ENCODE assay signal across 21 cellular contexts in genomic region chr2:99572798-99573197, GRCh38.
A peak's percentile ranks its signal among the peaks of the same experiment; 100 is the strongest.
DNase-seq lines count a peak whose midpoint lies in the region; ATAC-seq, FAIRE-seq and TF ChIP-seq lines count a peak whose summit lies in the region.
"Had no signal": no experiment of that assay in that cellular context is flagged by ENCODE, and none has a peak within 500 bp of the region (broad histone marks: within the 10 kb centered on the region; RNA-seq: fewer than 3 reads in every experiment).

No MANE protein-coding gene starts in this region.

- H3K36me3 Mint-ChIP-seq in endodermal cell (ENCODE audit: low read depth) (no peaks in the 10 kb centered on the region), progenitor cell of endocrine pancreas (ENCODE audit: insufficient read depth) (no peaks in the 10 kb centered on the region)
- H3K36me3 Mint-ChIP-seq in T-helper 2 cell treated with Interferon-gamma antibody and Interleukin-4, amounts not matched to agents 5 μg/mL and 100 μg/mL, for 36 hours (ENCODE audit: low read depth), result no peaks in the 10 kb centered on the region
- H3K36me3 Mint-ChIP-seq: immature natural killer cell had no signal

- H3K4me1 Mint-ChIP-seq in endodermal cell (peaks cover 22% of the 10 kb centered on the region), progenitor cell of endocrine pancreas (ENCODE audit: low read depth) (peaks cover 16% of the 10 kb centered on the region)
- no peaks in the 10 kb centered on the region for H3K4me1 Mint-ChIP-seq in T-helper 2 cell treated with Interferon-gamma antibody and Interleukin-4, amounts not matched to agents 5 μg/mL and 100 μg/mL, for 36 hours (ENCODE audit: low read depth)
- H3K4me1 Mint-ChIP-seq: activated CD4-positive, alpha-beta T cell treated with anti-CD3 and anti-CD28 coated beads, Interleukin-2, amount 10 ng/mL, durations not matched to agents 24 days and 14 days; central memory CD8-positive, alpha-beta T cell; immature natural killer cell had no signal

- H3K4me1 ChIP-seq in PC-3 (ENCODE audit: insufficient read depth, low read length) (peaks cover 5% of the 10 kb centered on the region), endodermal cell (ENCODE audit: control insufficient read depth, insufficient read depth, low read length) (no peaks in the 10 kb centered on the region)
- H3K4me1 ChIP-seq: psoas muscle, upper lobe of right lung had no signal

- POLR2A ChIA-PET in PC-3 (lab: Charles Lee; ENCODE audit: unreplicated experiment), result no interaction called here

- no peak for ATAC-seq in PC-3
- ATAC-seq in HG03457 (IDR thresholded peaks at IDR 0.05; ENCODE audit: unreplicated experiment), result no peak
- ATAC-seq: upper lobe of right lung had no signal

- H3K4me3 Mint-ChIP-seq in endodermal cell (no peak overlapping the region), progenitor cell of endocrine pancreas (ENCODE audit: low read depth) (no peak overlapping the region)
- no peak overlapping the region for H3K4me3 Mint-ChIP-seq in T-helper 2 cell treated with Interferon-gamma antibody and Interleukin-4, amounts not matched to agents 5 μg/mL and 100 μg/mL, for 36 hours
- H3K4me3 Mint-ChIP-seq: activated CD4-positive, alpha-beta T cell treated with anti-CD3 and anti-CD28 coated beads, Interleukin-2, amount 10 ng/mL, durations not matched to agents 24 days and 14 days; activated T-helper 1 cell treated with anti-CD3 and anti-CD28 coated beads, Interleukin-12 subunit alpha, Interleukin-12 subunit beta, Interleukin-2, Interleukin-4 antibody, amounts not matched to agents 30 ng/mL and 10 ng/mL and 1 ng/mL, durations not matched to agents 14 hours and 24 hours and 36 hours; central memory CD8-positive, alpha-beta T cell; immature natural killer cell; T-helper 1 cell treated with Interleukin-12 subunit alpha and Interleukin-12 subunit beta and Interleukin-4 antibody, amounts not matched to agents 30 μg/mL and 1 μg/mL, for 36 hours had no signal

- BruUV-seq in PC-3 (replicated peaks; lab: Mats Ljungman, UMichigan), result no TSS peak

- H3K4me2 ChIP-seq in PC-3 (ENCODE audit: low read length), result peak overlapping the region; percentile 68
- H3K4me2 ChIP-seq: hepatocyte had no signal

- no peaks in the 10 kb centered on the region for H4K20me1 ChIP-seq in PC-3 (ENCODE audit: low read length)

- TF ChIP-seq CTCF in PC-3 (conservative IDR thresholded peaks at IDR 0.05; ENCODE audit: low read depth, low read length), result no peak
- no peak for TF ChIP-seq CTCF in endodermal cell (conservative IDR thresholded peaks at IDR 0.05)
- no peak for TF ChIP-seq CTCF in progenitor cell of endocrine pancreas (IDR thresholded peaks at IDR 0.05; ENCODE audit: unreplicated experiment)

- DNase-seq in AG20443 (ENCODE audit: low spot score) (peak; percentile 11), PC-3 (no peak), endodermal cell (peak; percentile 60), progenitor cell of endocrine pancreas (ENCODE audit: low spot score, unreplicated experiment) (no peak), GM12891 (ENCODE audit: insufficient read length, low spot score) (no peak)
- no peak for DNase-seq in T-helper 2 cell treated with Interferon-gamma antibody and Interleukin-4, amounts not matched to agents 5 μg/mL and 100 μg/mL, for 36 hours (ENCODE audit: low spot score)
- DNase-seq: activated CD4-positive, alpha-beta T cell treated with anti-CD3 and anti-CD28 coated beads, Interleukin-2, amount 10 ng/mL, durations not matched to agents 24 days and 14 days; activated naive CD4-positive, alpha-beta T cell treated with anti-CD3 and anti-CD28 coated beads, Interleukin-2, amount 50 U/mL, for 16 hours; Calu3; DND-41; immature natural killer cell; KBM-7; MM.1S; psoas muscle; upper lobe of right lung had no signal

- H2AFZ ChIP-seq in PC-3 (ENCODE audit: low read length), result no peak overlapping the region
- H2AFZ ChIP-seq: hepatocyte had no signal

- 56 to 61% methylated on average over 3 to 6 of the region's 6 CpGs for WGBS in endodermal cell (ENCODE audit: insufficient coverage in 1 of 2, insufficient read length in 1 of 2), 2 experiments

- H3K36me3 ChIP-seq in PC-3 (ENCODE audit: low read depth, low read length) (no peaks in the 10 kb centered on the region), endodermal cell (ENCODE audit: control insufficient read depth, insufficient read depth, low read length) (no peaks in the 10 kb centered on the region)
- H3K36me3 ChIP-seq: upper lobe of right lung had no signal

- H3F3A ChIP-seq in PC-3 (ENCODE audit: low read length, unreplicated experiment), result no peaks in the 10 kb centered on the region

- H3K27ac ChIP-seq in PC-3 (ENCODE audit: low read length) (no peak overlapping the region), endodermal cell (ENCODE audit: low read depth, low read length) (peak overlapping the region; percentile 69)
- H3K27ac ChIP-seq: C4-2B, hepatocyte, psoas muscle, upper lobe of right lung had no signal

- H3K9me3 ChIP-seq in PC-3 (ENCODE audit: low read length) (no peaks in the 10 kb centered on the region), endodermal cell (ENCODE audit: control insufficient read depth, low read length) (no peaks in the 10 kb centered on the region)
- H3K9me3 ChIP-seq: psoas muscle, upper lobe of right lung had no signal

- no peak overlapping the region for H3K4me3 ChIP-seq in PC-3 (ENCODE audit: low read length)
- H3K4me3 ChIP-seq in endodermal cell (ENCODE audit: low read length), result no peak overlapping the region
- H3K4me3 ChIP-seq: hepatocyte, psoas muscle, upper lobe of right lung had no signal

- H3K9me3 Mint-ChIP-seq in endodermal cell (no peaks in the 10 kb centered on the region), progenitor cell of endocrine pancreas (ENCODE audit: low read depth) (no peaks in the 10 kb centered on the region)
- no peaks in the 10 kb centered on the region for H3K9me3 Mint-ChIP-seq in T-helper 2 cell treated with Interferon-gamma antibody and Interleukin-4, amounts not matched to agents 5 μg/mL and 100 μg/mL, for 36 hours
- H3K9me3 Mint-ChIP-seq: activated CD4-positive, alpha-beta T cell treated with anti-CD3 and anti-CD28 coated beads, Interleukin-2, amount 10 ng/mL, durations not matched to agents 24 days and 14 days; activated T-helper 1 cell treated with anti-CD3 and anti-CD28 coated beads, Interleukin-12 subunit alpha, Interleukin-12 subunit beta, Interleukin-2, Interleukin-4 antibody, amounts not matched to agents 30 ng/mL and 10 ng/mL and 1 ng/mL, durations not matched to agents 14 hours and 24 hours and 36 hours; central memory CD8-positive, alpha-beta T cell; immature natural killer cell; T-helper 1 cell treated with Interleukin-12 subunit alpha and Interleukin-12 subunit beta and Interleukin-4 antibody, amounts not matched to agents 30 μg/mL and 1 μg/mL, for 36 hours had no signal

- H3K27me3 Mint-ChIP-seq in endodermal cell (ENCODE audit: insufficient read depth), result no peaks in the 10 kb centered on the region
- no peaks in the 10 kb centered on the region for H3K27me3 Mint-ChIP-seq in progenitor cell of endocrine pancreas
- H3K27me3 Mint-ChIP-seq in T-helper 2 cell treated with Interferon-gamma antibody and Interleukin-4, amounts not matched to agents 5 μg/mL and 100 μg/mL, for 36 hours (ENCODE audit: low read depth), result no peaks in the 10 kb centered on the region
- H3K27me3 Mint-ChIP-seq: activated CD4-positive, alpha-beta T cell treated with anti-CD3 and anti-CD28 coated beads, Interleukin-2, amount 10 ng/mL, durations not matched to agents 24 days and 14 days; central memory CD8-positive, alpha-beta T cell had no signal

- CTCF ChIA-PET in PC-3 (lab: Charles Lee), result interaction anchor here (0.5 to 1.1 kb wide), 2 partner anchors 688 to 690 kb away, joined by 3 to 4 read pairs; no protein-coding TSS in a partner anchor

- no peak for FAIRE-seq in GM12891 (lab: Jason Lieb, UNC)

- H3K9ac ChIP-seq in PC-3 (ENCODE audit: low read length) (no peak overlapping the region), endodermal cell (ENCODE audit: extremely low read depth, low read length, poor library complexity, severe bottlenecking) (no peak overlapping the region)

- no peak for TF ChIP-seq POLR2A in GM12891 (IDR thresholded peaks at IDR 0.05; ENCODE audit: low read depth, low read length)

- no peaks in the 10 kb centered on the region for H3K79me2 ChIP-seq in PC-3 (ENCODE audit: low read length)
- H3K79me2 ChIP-seq: hepatocyte had no signal

- H3K27ac Mint-ChIP-seq in endodermal cell (no peak overlapping the region), progenitor cell of endocrine pancreas (peak overlapping the region; percentile 33)
- no peak overlapping the region for H3K27ac Mint-ChIP-seq in T-helper 2 cell treated with Interferon-gamma antibody and Interleukin-4, amounts not matched to agents 5 μg/mL and 100 μg/mL, for 36 hours
- H3K27ac Mint-ChIP-seq: activated CD4-positive, alpha-beta T cell treated with anti-CD3 and anti-CD28 coated beads, Interleukin-2, amount 10 ng/mL, durations not matched to agents 24 days and 14 days; activated T-helper 1 cell treated with anti-CD3 and anti-CD28 coated beads, Interleukin-12 subunit alpha, Interleukin-12 subunit beta, Interleukin-2, Interleukin-4 antibody, amounts not matched to agents 30 ng/mL and 10 ng/mL and 1 ng/mL, durations not matched to agents 14 hours and 24 hours and 36 hours; immature natural killer cell; T-helper 1 cell treated with Interleukin-12 subunit alpha and Interleukin-12 subunit beta and Interleukin-4 antibody, amounts not matched to agents 30 μg/mL and 1 μg/mL, for 36 hours had no signal

- intact Hi-C loops in PC-3 (cut with micrococcal nuclease), result loop anchor here (5.0 kb wide), 1 partner anchor 90 kb away; no protein-coding TSS in a partner anchor

- H3K9me2 ChIP-seq in PC-3 (replicated peaks; ENCODE audit: low read length), result no peaks in the 10 kb centered on the region

- H3K27me3 ChIP-seq in PC-3 (ENCODE audit: low read length) (no peaks in the 10 kb centered on the region), endodermal cell (ENCODE audit: control insufficient read depth, insufficient read depth, low read length, poor library complexity, severe bottlenecking) (no peaks in the 10 kb centered on the region)
- H3K27me3 ChIP-seq: hepatocyte, upper lobe of right lung had no signal

TF ChIP-seq in GM12891, 5 proteins besides CTCF, POLR2A, EP300 and RAD21:
- no peak for TF ChIP-seq POU2F2 (IDR thresholded peaks at IDR 0.05; ENCODE audit: low read depth, low read length)

Comparison
In these comparisons a context has a peak if more than half of its experiments do, and no peak if none do; other contexts are left out.
1. DNase-seq: peak in AG20443 (single experiment) and endodermal cell (single experiment); none in PC-3 (single experiment), progenitor cell of endocrine pancreas (single experiment), GM12891 (single experiment) and T-helper 2 cell treated with Interferon-gamma antibody and Interleukin-4, amounts not matched to agents 5 μg/mL and 100 μg/mL, for 36 hours (single experiment).